In the genomic region with DNA sequence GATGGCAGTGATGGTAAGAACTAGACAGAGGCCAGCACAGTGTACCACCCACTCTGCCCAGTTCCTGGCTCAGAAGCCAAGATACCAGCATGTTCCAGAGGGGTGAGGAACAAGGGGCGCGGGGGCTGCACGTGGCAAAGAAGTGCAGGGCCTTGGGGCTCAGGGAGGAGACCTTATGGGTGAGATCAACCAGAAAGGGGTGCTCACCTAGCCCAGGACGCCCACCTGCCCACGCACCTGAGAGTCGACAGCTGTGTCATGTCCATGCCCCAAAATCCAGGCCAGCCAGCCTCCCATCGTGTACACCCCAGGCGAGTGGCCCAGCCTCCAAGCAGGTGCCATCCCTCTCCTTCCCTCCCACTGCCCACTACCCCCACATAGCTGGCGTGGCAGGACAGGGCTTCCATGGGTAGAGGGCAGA, we compare ENCODE assay signal across 1 cellular context.
TF ChIP-seq lines count a peak whose summit lies in the region.

No MANE protein-coding gene starts in this region.

TF ChIP-seq in H1, 55 proteins besides CTCF, POLR2A, EP300 and RAD21:
- TF ChIP-seq BACH1 (IDR thresholded peaks at IDR 0.05; ENCODE audit: low read length) = no peak
- no peak for TF ChIP-seq TAF7 (optimal IDR thresholded peaks at IDR 0.05; ENCODE audit: borderline replicate concordance, low read depth, low read length)
- TF ChIP-seq NANOG (IDR thresholded peaks at IDR 0.05; ENCODE audit: insufficient read depth, low read depth, low read length, poor library complexity, severe bottlenecking) = no peak
- TF ChIP-seq, protein P1, sequence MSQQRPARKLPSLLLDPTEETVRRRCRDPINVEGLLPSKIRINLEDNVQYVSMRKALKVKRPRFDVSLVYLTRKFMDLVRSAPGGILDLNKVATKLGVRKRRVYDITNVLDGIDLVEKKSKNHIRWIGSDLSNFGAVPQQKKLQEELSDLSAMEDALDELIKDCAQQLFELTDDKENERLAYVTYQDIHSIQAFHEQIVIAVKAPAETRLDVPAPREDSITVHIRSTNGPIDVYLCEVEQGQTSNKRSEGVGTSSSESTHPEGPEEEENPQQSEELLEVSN (IDR thresholded peaks at IDR 0.05) = no peak
- TF ChIP-seq RXRA (IDR thresholded peaks at IDR 0.05; ENCODE audit: insufficient read depth, low read depth, low read length) = no peak
